In the genomic region with DNA sequence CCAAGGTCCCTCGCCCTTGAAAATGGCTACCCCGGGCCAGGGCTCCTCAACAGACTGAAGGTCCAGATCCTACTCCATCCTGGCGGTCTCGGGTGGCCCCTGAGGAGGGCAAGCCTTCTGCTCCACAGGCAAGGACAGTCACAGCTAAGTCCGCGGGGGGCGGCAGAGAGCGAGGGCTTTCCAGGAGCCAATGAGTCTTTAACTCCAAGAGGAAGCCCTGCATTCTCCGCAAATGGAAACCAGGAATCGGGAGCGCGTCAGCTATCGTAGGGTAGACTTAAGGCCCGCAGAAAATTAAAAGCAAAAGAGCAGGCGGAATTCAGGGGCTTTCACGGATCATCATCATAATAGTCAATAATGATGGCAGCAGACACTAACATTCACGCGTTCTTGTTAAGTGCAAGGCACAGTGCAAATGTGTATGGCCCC, we compare ENCODE assay signal across 8 cellular contexts.
A peak's percentile ranks its signal among the peaks of the same experiment; 100 is the strongest.
DNase-seq lines count a peak whose midpoint lies in the region; FAIRE-seq and TF ChIP-seq lines count a peak whose summit lies in the region.

No MANE protein-coding gene starts in this region.

- H3K36me3 Mint-ChIP-seq in neural progenitor cell, result peaks cover 5% of the 10 kb centered on the region

- peaks cover 11% of the 10 kb centered on the region for H3K9me3 Mint-ChIP-seq in neural progenitor cell

- H3K4me3 ChIP-seq in LNCaP clone FGC (ENCODE audit: low read depth, low read length) (peak overlapping the region; percentile 83), neural progenitor cell (peak overlapping the region; percentile 89)

- peak overlapping the region; percentile 87 for H3K4me2 ChIP-seq in neural progenitor cell

- H3K79me2 ChIP-seq in neural progenitor cell (ENCODE audit: low read depth), result peaks cover 19% of the 10 kb centered on the region

- peaks cover 7% of the 10 kb centered on the region for H3F3A ChIP-seq in neural progenitor cell (ENCODE audit: low read depth)

- TF ChIP-seq CTCF in LNCaP clone FGC (IDR thresholded peaks at IDR 0.05; ENCODE audit: control insufficient read depth, extremely low read depth, insufficient read depth) (peak; percentile 12; the same call in 1 of the 2 replicates), neural progenitor cell (IDR thresholded peaks at IDR 0.05) (no peak)

- H4K20me1 ChIP-seq in neural progenitor cell (ENCODE audit: low read depth), result peaks cover 5% of the 10 kb centered on the region

- H3K27ac ChIP-seq in neural progenitor cell, result no peak overlapping the region

- H3K36me3 ChIP-seq in neural progenitor cell, result no peaks in the 10 kb centered on the region

- DNase-seq in EL, result peak; percentile 95
- peak; percentile 69 for DNase-seq in H54 (ENCODE audit: insufficient read length, low spot score)
- DNase-seq in LNCaP clone FGC (ENCODE audit: low read depth), result peak; percentile 81
- DNase-seq in SIG-M5 treated with dmso at 0.1 percent for 504 hours (lab: John Stamatoyannopoulos, UW; ENCODE audit: unreplicated experiment), result peak; percentile 99
- DNase-seq in activated naive CD4-positive, alpha-beta T cell treated with Interleukin-2 at 50 U/mL for 16 hours, result peak; percentile 85
- peak; percentile 91 for DNase-seq in foreskin melanocyte
- peak; percentile 92 for DNase-seq in neural progenitor cell (ENCODE audit: low spot score)
- DNase-seq in superior temporal gyrus (ENCODE audit: extremely low spot score), result peak; percentile 97

- no peaks in the 10 kb centered on the region for H3K9me3 ChIP-seq in neural progenitor cell (ENCODE audit: low read depth)

- no peak for TF ChIP-seq POLR2A in H54 (IDR thresholded peaks at IDR 0.05; ENCODE audit: low read depth, low read length)

- no peak overlapping the region for H3K27ac Mint-ChIP-seq in neural progenitor cell

- peaks cover 6% of the 10 kb centered on the region for H3K27me3 Mint-ChIP-seq in neural progenitor cell (ENCODE audit: insufficient read depth, low read depth)

- peak overlapping the region; percentile 68 for H2AFZ ChIP-seq in neural progenitor cell (replicated peaks)

- H3K9ac ChIP-seq in neural progenitor cell, result no peak overlapping the region

- H3K4me3 Mint-ChIP-seq in neural progenitor cell, result peak overlapping the region; percentile 93

- H3K4me1 ChIP-seq in neural progenitor cell, result peaks cover 7% of the 10 kb centered on the region

- H3K4me1 Mint-ChIP-seq in neural progenitor cell, result peaks cover 7% of the 10 kb centered on the region

- peaks cover 4% of the 10 kb centered on the region for H3K27me3 ChIP-seq in neural progenitor cell

- FAIRE-seq in H54 (lab: Jason Lieb, UNC), result no peak
